1 cellular context compared by ENCODE assay signal in genomic region chr6:122198922-122199321, GRCh38.
TF ChIP-seq lines count a peak whose summit lies in the region.

No MANE protein-coding gene starts in this region.

TF ChIP-seq in HEK293, 187 proteins besides CTCF, POLR2A, EP300 and RAD21 (continued from another document):
- peak; percentile 38; the same call in 1 of the 2 replicates for TF ChIP-seq TSHZ1 (tag by site-specific recombination; IDR thresholded peaks at IDR 0.05; ENCODE audit: borderline replicate concordance)
- peak; percentile 76 for TF ChIP-seq FEZF1 (tag by site-specific recombination; IDR thresholded peaks at IDR 0.05)
- TF ChIP-seq, protein P1, sequence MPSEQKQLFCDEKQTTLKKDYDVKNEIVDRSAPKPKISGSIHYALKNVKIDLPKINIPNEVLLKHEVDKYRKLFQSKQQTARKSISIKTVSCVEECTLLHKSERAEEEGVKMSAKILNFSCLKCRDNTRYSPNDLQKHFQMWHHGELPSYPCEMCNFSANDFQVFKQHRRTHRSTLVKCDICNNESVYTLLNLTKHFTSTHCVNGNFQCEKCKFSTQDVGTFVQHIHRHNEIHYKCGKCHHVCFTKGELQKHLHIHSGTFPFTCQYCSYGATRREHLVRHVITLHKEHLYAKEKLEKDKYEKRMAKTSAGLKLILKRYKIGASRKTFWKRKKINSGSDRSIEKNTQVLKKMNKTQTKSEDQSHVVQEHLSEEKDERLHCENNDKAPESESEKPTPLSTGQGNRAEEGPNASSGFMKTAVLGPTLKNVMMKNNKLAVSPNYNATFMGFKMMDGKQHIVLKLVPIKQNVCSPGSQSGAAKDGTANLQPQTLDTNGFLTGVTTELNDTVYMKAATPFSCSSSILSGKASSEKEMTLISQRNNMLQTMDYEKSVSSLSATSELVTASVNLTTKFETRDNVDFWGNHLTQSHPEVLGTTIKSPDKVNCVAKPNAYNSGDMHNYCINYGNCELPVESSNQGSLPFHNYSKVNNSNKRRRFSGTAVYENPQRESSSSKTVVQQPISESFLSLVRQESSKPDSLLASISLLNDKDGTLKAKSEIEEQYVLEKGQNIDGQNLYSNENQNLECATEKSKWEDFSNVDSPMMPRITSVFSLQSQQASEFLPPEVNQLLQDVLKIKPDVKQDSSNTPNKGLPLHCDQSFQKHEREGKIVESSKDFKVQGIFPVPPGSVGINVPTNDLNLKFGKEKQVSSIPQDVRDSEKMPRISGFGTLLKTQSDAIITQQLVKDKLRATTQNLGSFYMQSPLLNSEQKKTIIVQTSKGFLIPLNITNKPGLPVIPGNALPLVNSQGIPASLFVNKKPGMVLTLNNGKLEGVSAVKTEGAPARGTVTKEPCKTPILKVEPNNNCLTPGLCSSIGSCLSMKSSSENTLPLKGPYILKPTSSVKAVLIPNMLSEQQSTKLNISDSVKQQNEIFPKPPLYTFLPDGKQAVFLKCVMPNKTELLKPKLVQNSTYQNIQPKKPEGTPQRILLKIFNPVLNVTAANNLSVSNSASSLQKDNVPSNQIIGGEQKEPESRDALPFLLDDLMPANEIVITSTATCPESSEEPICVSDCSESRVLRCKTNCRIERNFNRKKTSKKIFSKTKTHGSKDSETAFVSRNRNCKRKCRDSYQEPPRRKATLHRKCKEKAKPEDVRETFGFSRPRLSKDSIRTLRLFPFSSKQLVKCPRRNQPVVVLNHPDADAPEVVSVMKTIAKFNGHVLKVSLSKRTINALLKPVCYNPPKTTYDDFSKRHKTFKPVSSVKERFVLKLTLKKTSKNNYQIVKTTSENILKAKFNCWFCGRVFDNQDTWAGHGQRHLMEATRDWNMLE (tag by site-specific recombination; conservative IDR thresholded peaks at IDR 0.05; ENCODE audit: low read depth): no peak
- TF ChIP-seq ZNF629 (tag by site-specific recombination; IDR thresholded peaks at IDR 0.05): 0 out of 2 replicates have a peak, but pooled peaks have one; percentile 18
- TF ChIP-seq ZNF707 (tag by site-specific recombination; IDR thresholded peaks at IDR 0.05): no peak
- TF ChIP-seq KLF8 (tag by site-specific recombination; IDR thresholded peaks at IDR 0.05): peak; percentile 77
- no peak for TF ChIP-seq ZNF394 (tag by site-specific recombination; IDR thresholded peaks at IDR 0.05; ENCODE audit: borderline replicate concordance)
- TF ChIP-seq, protein P2, sequence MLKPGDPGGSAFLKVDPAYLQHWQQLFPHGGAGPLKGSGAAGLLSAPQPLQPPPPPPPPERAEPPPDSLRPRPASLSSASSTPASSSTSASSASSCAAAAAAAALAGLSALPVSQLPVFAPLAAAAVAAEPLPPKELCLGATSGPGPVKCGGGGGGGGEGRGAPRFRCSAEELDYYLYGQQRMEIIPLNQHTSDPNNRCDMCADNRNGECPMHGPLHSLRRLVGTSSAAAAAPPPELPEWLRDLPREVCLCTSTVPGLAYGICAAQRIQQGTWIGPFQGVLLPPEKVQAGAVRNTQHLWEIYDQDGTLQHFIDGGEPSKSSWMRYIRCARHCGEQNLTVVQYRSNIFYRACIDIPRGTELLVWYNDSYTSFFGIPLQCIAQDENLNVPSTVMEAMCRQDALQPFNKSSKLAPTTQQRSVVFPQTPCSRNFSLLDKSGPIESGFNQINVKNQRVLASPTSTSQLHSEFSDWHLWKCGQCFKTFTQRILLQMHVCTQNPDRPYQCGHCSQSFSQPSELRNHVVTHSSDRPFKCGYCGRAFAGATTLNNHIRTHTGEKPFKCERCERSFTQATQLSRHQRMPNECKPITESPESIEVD (tag by site-specific recombination; IDR thresholded peaks at IDR 0.05): peak; percentile 64
- TF ChIP-seq ZNF600 (tag by site-specific recombination; IDR thresholded peaks at IDR 0.05): no peak
